8 cellular contexts compared by ENCODE assay signal in the genomic region with DNA sequence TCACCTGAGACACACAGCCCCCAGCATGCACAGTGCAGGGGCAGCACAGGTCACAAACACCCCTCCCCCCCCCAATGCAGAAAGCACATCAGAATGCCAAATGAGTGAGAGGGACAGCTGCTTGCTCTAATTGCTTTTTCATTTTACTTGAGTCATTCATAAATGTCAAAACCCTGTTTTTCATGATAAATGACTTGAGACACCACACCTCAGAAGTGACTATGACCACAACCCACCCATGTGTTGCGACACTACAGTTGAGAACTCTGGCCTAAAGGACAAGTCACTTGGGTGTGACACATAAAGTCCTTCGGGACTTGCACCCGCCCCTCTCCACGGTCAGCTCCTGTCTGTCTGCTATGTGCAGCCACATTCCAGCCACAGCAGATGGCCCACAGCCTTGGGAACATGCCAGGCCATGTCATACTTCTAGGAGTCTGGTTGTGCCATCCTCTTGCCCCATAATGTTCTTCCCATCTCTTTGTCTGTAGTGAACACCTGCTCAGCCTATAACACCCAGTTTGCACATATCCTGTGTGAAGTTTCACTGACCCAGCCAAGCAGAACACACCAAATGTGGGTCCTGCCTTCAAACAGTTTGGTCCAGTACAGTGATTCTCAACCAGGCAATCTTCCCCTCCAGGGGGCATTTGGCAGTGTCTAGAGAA. TPM values are rescaled to one million over a fixed set of nuclear protein-coding genes. Genes with fewer than 3 reads are reported as not detected.
DNase-seq lines count a peak whose midpoint lies in the region; ATAC-seq and TF ChIP-seq lines count a peak whose summit lies in the region.

No MANE protein-coding gene starts in this region.

- no peaks in the 10 kb centered on the region for H3K36me3 Mint-ChIP-seq in natural killer cell treated with Interleukin-12 subunit alpha and Interleukin-12 subunit beta and Interleukin-15 and Interleukin-18, amount 100 ng/mL, for 72 hours
- peaks cover 3% of the 10 kb centered on the region for H3K36me3 Mint-ChIP-seq in chondrocyte (ENCODE audit: low read depth)

- peak overlapping the region; percentile 94 for H3K4me3 Mint-ChIP-seq in natural killer cell treated with Interleukin-12 subunit alpha and Interleukin-12 subunit beta and Interleukin-15 and Interleukin-18, amount 100 ng/mL, for 72 hours
- no peak overlapping the region for H3K4me3 Mint-ChIP-seq in chondrocyte (ENCODE audit: unreplicated experiment)

- peaks cover 3% of the 10 kb centered on the region for H3K9me3 Mint-ChIP-seq in natural killer cell treated with Interleukin-12 subunit alpha and Interleukin-12 subunit beta and Interleukin-15 and Interleukin-18, amount 100 ng/mL, for 72 hours
- H3K9me3 Mint-ChIP-seq in chondrocyte (ENCODE audit: low read depth) = peaks cover 5% of the 10 kb centered on the region

- H3K27me3 Mint-ChIP-seq in natural killer cell treated with Interleukin-12 subunit alpha and Interleukin-12 subunit beta and Interleukin-15 and Interleukin-18, amount 100 ng/mL, for 72 hours = no peaks in the 10 kb centered on the region
- no peaks in the 10 kb centered on the region for H3K27me3 Mint-ChIP-seq in chondrocyte (ENCODE audit: low read depth)

- peak; percentile 13 for DNase-seq in Ammon's horn (ENCODE audit: low spot score)
- peak; percentile 15 for DNase-seq in NCI-H226
- peak; percentile 33 for DNase-seq in cerebellar cortex (ENCODE audit: low spot score)
- peak; percentile 87 for DNase-seq in natural killer cell treated with Interleukin-12 subunit alpha and Interleukin-12 subunit beta and Interleukin-15 and Interleukin-18, amount 100 ng/mL, for 72 hours (ENCODE audit: low spot score)
- DNase-seq in chondrocyte (ENCODE audit: low spot score) = no peak
- no peak for DNase-seq in ACHN

- no peak for TF ChIP-seq CTCF in chondrocyte (IDR thresholded peaks at IDR 0.05)

- peak; percentile 86 for ATAC-seq in GM18868 (IDR thresholded peaks at IDR 0.05; ENCODE audit: unreplicated experiment)
- ATAC-seq in HG02943 (IDR thresholded peaks at IDR 0.05; ENCODE audit: low read depth, unreplicated experiment) = peak; percentile 91
- peak; percentile 96 for ATAC-seq in natural killer cell treated with Interleukin-12 subunit alpha and Interleukin-12 subunit beta and Interleukin-15 and Interleukin-18, amount 100 ng/mL, for 72 hours

- peaks cover 28 to 31% of the 10 kb centered on the region in 2 donors for H3K4me1 Mint-ChIP-seq in natural killer cell treated with Interleukin-12 subunit alpha and Interleukin-12 subunit beta and Interleukin-15 and Interleukin-18, amount 100 ng/mL, for 72 hours (ENCODE audit: low read depth in 2 of 2)
- peaks cover 13% of the 10 kb centered on the region for H3K4me1 Mint-ChIP-seq in chondrocyte (ENCODE audit: low read depth)

- in situ Hi-C loops in ACHN (cut with HindIII; ENCODE audit: low pct_ligation_motif_present, low pct_unique_long_range_greater_than_20kb, low sequenced_read_pairs) = no loop called here

- H3K27ac Mint-ChIP-seq in natural killer cell treated with Interleukin-12 subunit alpha and Interleukin-12 subunit beta and Interleukin-15 and Interleukin-18, amount 100 ng/mL, for 72 hours = peak overlapping the region; percentile 86 to 90
- no peak overlapping the region for H3K27ac Mint-ChIP-seq in chondrocyte (ENCODE audit: unreplicated experiment)

RNA-seq across cellular contexts. Expression of gene RIOK3, which starts 30.2 kb away (rescaled TPM):
- 10 to 100 TPM; 71.5 to 95.4 TPM for total RNA-seq in natural killer cell treated with Interleukin-12 subunit alpha and Interleukin-12 subunit beta and Interleukin-15 and Interleukin-18, amount 100 ng/mL, for 72 hours
- 50.3 to 51.5 TPM (median 51.4 TPM) in 3 replicates for total RNA-seq in chondrocyte

Comparison
In these comparisons a context has a peak if more than half of its experiments do, and no peak if none do; other contexts are left out.
1. DNase-seq: peak in Ammon's horn (single experiment), NCI-H226 (single experiment), cerebellar cortex (single experiment) and natural killer cell treated with Interleukin-12 subunit alpha and Interleukin-12 subunit beta and Interleukin-15 and Interleukin-18, amount 100 ng/mL, for 72 hours (single experiment); none in chondrocyte (single experiment) and ACHN (single experiment).
2. Peak in every context shown above with its lines, with median percentiles within 50 percentile points of each other: ATAC-seq.